Comparison of ENCODE assay signal across 10 cellular contexts in the genomic region with DNA sequence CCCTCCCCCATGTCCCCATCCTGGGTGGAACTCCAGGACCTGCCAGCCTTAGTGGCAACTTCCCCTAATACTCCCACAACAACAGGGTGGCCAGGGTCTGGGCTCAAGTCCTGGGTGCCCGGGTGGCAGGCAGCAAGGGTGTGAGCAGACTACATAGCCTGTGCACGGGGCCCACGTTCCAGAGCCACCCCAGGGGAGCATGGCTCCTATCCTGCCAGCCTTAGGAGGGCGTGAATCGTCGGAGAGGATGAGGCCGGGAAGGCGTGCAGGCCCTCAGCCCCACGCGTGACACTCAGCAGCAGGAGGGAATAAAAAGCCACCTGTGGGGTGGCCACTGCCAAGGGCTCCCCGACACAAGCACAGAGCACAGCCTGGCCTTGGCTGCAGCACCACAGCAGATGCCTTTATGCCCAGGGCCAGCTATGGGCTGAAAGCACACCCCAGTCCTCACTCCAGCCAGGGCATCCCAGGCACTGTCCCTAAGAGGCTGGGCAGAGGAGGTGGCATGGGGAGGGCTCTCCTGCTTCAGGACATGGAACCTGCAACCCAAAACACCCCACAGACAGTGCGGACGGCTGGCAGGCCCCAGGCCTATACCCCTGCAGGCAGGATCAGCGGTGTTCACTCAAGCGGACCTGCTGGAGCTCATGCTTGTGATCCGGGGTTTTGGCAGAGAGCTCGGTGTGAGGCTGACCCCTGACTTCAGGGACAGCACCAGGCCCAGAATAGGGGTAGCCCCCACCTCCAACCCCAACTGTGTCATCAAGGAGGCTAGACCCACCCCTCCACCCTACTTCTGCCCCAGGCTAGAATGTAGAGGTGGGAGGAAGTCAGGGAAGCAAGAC. TPM values are rescaled to one million over a fixed set of nuclear protein-coding genes. Genes with fewer than 3 reads are reported as not detected.
DNase-seq lines count a peak whose midpoint lies in the region; ATAC-seq and TF ChIP-seq lines count a peak whose summit lies in the region.
"Had no signal": no experiment of that assay in that cellular context is flagged by ENCODE, and none has a peak within 500 bp of the region (broad histone marks: within the 10 kb centered on the region; RNA-seq: fewer than 3 reads in every experiment).

No MANE protein-coding gene starts in this region.

- H3K4me1 ChIP-seq in HUES6 (ENCODE audit: control insufficient read depth, insufficient read depth, low read length) (peaks cover 83% of the 10 kb centered on the region), mesodermal cell (ENCODE audit: control insufficient read depth, insufficient read depth, low read length, poor library complexity, severe bottlenecking) (peaks cover 77% of the 10 kb centered on the region)

- H3K9me3 ChIP-seq in HUES6 (ENCODE audit: control insufficient read depth, insufficient read depth, low read depth, low read length) (no peaks in the 10 kb centered on the region), mesodermal cell (ENCODE audit: control insufficient read depth, low read length) (no peaks in the 10 kb centered on the region)

- peak overlapping the region; percentile 84; the same call in 1 of the 2 replicates for H3K4me3 ChIP-seq in HUES6 (ENCODE audit: low read depth, low read length)
- peak overlapping the region in 34 of 59 donors; percentile 3 to 92 (median 75) for H3K4me3 ChIP-seq in dorsolateral prefrontal cortex
- H3K4me3 ChIP-seq in mesodermal cell (ENCODE audit: extremely low read depth, insufficient read depth, low read length, poor library complexity, severe bottlenecking), result peak overlapping the region; percentile 87

- H3K9ac ChIP-seq in HUES6 (ENCODE audit: low read length), result peak overlapping the region; percentile 88

- TF ChIP-seq CTCF in dorsolateral prefrontal cortex (IDR thresholded peaks at IDR 0.05 in 54 of 56, conservative IDR thresholded peaks at IDR 0.05 in 2 of 56; ENCODE audit: low read depth in 1 of 56, partially characterized antibody in 56 of 56) (no peak), GM13976 (IDR thresholded peaks at IDR 0.05; ENCODE audit: borderline replicate concordance, control extremely low read depth, extremely low read depth, insufficient read depth, missing control alignments) (no peak)

- H3K27ac ChIP-seq in HUES6 (ENCODE audit: low read depth, low read length), result no peak overlapping the region
- H3K27ac ChIP-seq in dorsolateral prefrontal cortex, result peak overlapping the region; percentile 31 to 100 (median 99)
- peak overlapping the region; percentile 99 for H3K27ac ChIP-seq in mesodermal cell (ENCODE audit: low read depth, low read length, severe bottlenecking)
- H3K27ac ChIP-seq in temporal lobe (ENCODE audit: low read depth, low read length), result peak overlapping the region; percentile 99

- DNase-seq in dorsolateral prefrontal cortex (peak in 3 of 10 donors; percentile 58 to 65 (median 62)), GM13976 (ENCODE audit: low spot score) (no peak), HCEC 1CT (no peak)
- no peak for DNase-seq in stimulated activated CD4-positive, alpha-beta T cell treated with anti-CD3 and anti-CD28 coated beads, Interleukin-4, amount 100 ng/mL, for 1 hour
- DNase-seq: central memory CD4-positive, alpha-beta T cell; retina had no signal

- intact Hi-C loops in dorsolateral prefrontal cortex (cut with DNase I), result no loop called here

- in situ Hi-C loops in GM13976 (cut with MboI; ENCODE audit: low sequenced_read_pairs, unreplicated experiment), result no loop called here

- WGBS in mesodermal cell (ENCODE audit: insufficient coverage in 2 of 2), 2 experiments, result 88 to 89% methylated on average over 12 to 14 of the region's 17 CpGs

- H3K36me3 ChIP-seq in HUES6 (ENCODE audit: control insufficient read depth, insufficient read depth, low read length), result peaks cover 25% of the 10 kb centered on the region
- H3K36me3 ChIP-seq in mesodermal cell (ENCODE audit: control insufficient read depth, insufficient read depth, low read length), result peaks cover 58% of the 10 kb centered on the region

- H3K27me3 ChIP-seq in HUES6 (ENCODE audit: control insufficient read depth, insufficient read depth, low read length) (no peaks in the 10 kb centered on the region), dorsolateral prefrontal cortex (no peaks in the 10 kb centered on the region)

- ATAC-seq in HG03442 (IDR thresholded peaks at IDR 0.05; ENCODE audit: unreplicated experiment), result no peak

RNA-seq across cellular contexts. Expression of a gene that starts 2.7 kb away (rescaled TPM):
- total RNA-seq in dorsolateral prefrontal cortex (100 to 1,000 TPM in 52 of 120 experiments, 10 to 100 TPM in 68; 67.8 to 163 (median 96.2) TPM), temporal lobe (17.2 TPM)
- 122 TPM for polyA plus RNA-seq in mesodermal cell (2013, experiment 1 of 2)
- polyA plus RNA-seq in mesodermal cell (2013, experiment 2 of 2), result 83.0 TPM

RNA-seq across cellular contexts. Expression of a gene that starts 30.0 kb away (rescaled TPM):
- total RNA-seq in dorsolateral prefrontal cortex, result 1 to 10 TPM in 1 of 120 experiments, under 1 TPM in 3, not detected in 116; 0.70 to 2.3 (median 0.87) TPM
- not detected for polyA plus RNA-seq in mesodermal cell (2013, experiment 1 of 2)
- not detected for polyA plus RNA-seq in mesodermal cell (2013, experiment 2 of 2)
- not detected for total RNA-seq in temporal lobe

RNA-seq across cellular contexts. Expression of a gene that starts 41.8 kb away (rescaled TPM):
- total RNA-seq in dorsolateral prefrontal cortex, result under 1 TPM in 3 of 120 experiments, not detected in 117; 0.61 to 0.94 (median 0.63) TPM
- not detected for polyA plus RNA-seq in mesodermal cell (2013, experiment 1 of 2)
- not detected for polyA plus RNA-seq in mesodermal cell (2013, experiment 2 of 2)
- not detected for total RNA-seq in temporal lobe
